8 cellular contexts compared by ENCODE assay signal in the genomic region with DNA sequence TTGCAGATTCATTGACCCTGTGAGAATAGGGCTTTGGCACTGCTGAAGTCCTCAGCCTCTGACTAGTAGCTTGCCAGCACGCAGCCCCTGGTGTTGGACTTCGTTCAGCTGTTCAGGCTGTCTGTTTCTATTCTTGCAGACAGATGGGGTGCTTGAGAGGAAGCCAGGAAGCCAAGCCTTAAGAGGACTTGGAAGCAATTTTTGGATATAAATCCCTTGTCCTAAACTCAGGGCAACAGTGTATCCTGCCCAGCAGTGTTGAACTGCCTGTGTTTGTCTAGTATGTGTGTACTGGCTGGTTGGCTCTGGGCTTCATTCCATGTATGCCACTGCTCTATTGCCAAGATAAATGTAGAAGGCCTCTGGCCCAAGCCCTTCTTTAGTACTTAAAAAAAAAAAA.
DNase-seq lines count a peak whose midpoint lies in the region; ATAC-seq, FAIRE-seq and TF ChIP-seq lines count a peak whose summit lies in the region.

No MANE protein-coding gene starts in this region.

- TF ChIP-seq CTCF in prostate gland (IDR thresholded peaks at IDR 0.05): peak in 2 of 4 experiments; percentile 20 to 26

- WGBS in prostate gland: 3% methylated on average over 2 of the region's 2 CpGs

- no peak for DNase-seq in GM12891 (ENCODE audit: insufficient read length, low spot score)
- peak; percentile 74 to 82 for DNase-seq in SJCRH30
- DNase-seq in frontal cortex (ENCODE audit: low spot score in 2 of 2): peak; percentile 29 to 47
- DNase-seq in prostate gland (ENCODE audit: low spot score): peak; percentile 92
- DNase-seq in A172 (ENCODE audit: low spot score): no peak
- no peak for DNase-seq in RCC 7860 (ENCODE audit: low spot score)

- ATAC-seq in HG03139 (IDR thresholded peaks at IDR 0.05; ENCODE audit: unreplicated experiment) (no peak), GM19452 (IDR thresholded peaks at IDR 0.05; ENCODE audit: unreplicated experiment) (no peak)

- H3K27me3 ChIP-seq in SJCRH30 (no peaks in the 10 kb centered on the region), prostate gland (replicated peaks; ENCODE audit: insufficient read depth) (no peaks in the 10 kb centered on the region)

- no peak overlapping the region for H3K27ac ChIP-seq in SJCRH30
- H3K27ac ChIP-seq in prostate gland: peak overlapping the region in 1 of 2 donors; percentile 9

- no peak for TF ChIP-seq POLR2A in GM12891 (IDR thresholded peaks at IDR 0.05; ENCODE audit: low read depth, low read length)
- TF ChIP-seq POLR2A in prostate gland (IDR thresholded peaks at IDR 0.05): no peak

- H3K4me3 ChIP-seq in SJCRH30 (no peak overlapping the region), prostate gland (no peak overlapping the region)

- no peaks in the 10 kb centered on the region for H3K4me1 ChIP-seq in SJCRH30
- no peaks in the 10 kb centered on the region for H3K4me1 ChIP-seq in prostate gland (replicated peaks)

- intact Hi-C loops in prostate gland (cut with DNase I): no loop called here

- FAIRE-seq in GM12891 (lab: Jason Lieb, UNC): peak; percentile 48
- peak; percentile 39 for FAIRE-seq in frontal cortex (lab: Jason Lieb, UNC)
- no peak for FAIRE-seq in RCC 7860 (lab: Jason Lieb, UNC)

- no peaks in the 10 kb centered on the region for H3K9me3 ChIP-seq in SJCRH30 (replicated peaks)
- no peaks in the 10 kb centered on the region for H3K9me3 ChIP-seq in prostate gland

- H3K36me3 ChIP-seq in SJCRH30: no peaks in the 10 kb centered on the region
- no peaks in the 10 kb centered on the region for H3K36me3 ChIP-seq in prostate gland

TF ChIP-seq in GM12891, 5 proteins besides CTCF, POLR2A, EP300 and RAD21:
- TF ChIP-seq PAX5 (IDR thresholded peaks at IDR 0.05; ENCODE audit: insufficient read depth, low read length, severe bottlenecking): no peak
- TF ChIP-seq POLR2AphosphoS5 (IDR thresholded peaks at IDR 0.05; ENCODE audit: low read depth, low read length): no peak
- TF ChIP-seq POU2F2 (IDR thresholded peaks at IDR 0.05; ENCODE audit: low read depth, low read length): no peak
- no peak for TF ChIP-seq SPI1 (IDR thresholded peaks at IDR 0.05; ENCODE audit: low read depth, low read length)
- TF ChIP-seq TAF1 (IDR thresholded peaks at IDR 0.05; ENCODE audit: low read depth, low read length): no peak

Comparison
In these comparisons a context has a peak if more than half of its experiments do, and no peak if none do; other contexts are left out.
1. DNase-seq: peak in SJCRH30 (2 of 2), frontal cortex (2 of 2) and prostate gland (single experiment); none in GM12891 (single experiment), A172 (single experiment) and RCC 7860 (single experiment).